In the genomic region with DNA sequence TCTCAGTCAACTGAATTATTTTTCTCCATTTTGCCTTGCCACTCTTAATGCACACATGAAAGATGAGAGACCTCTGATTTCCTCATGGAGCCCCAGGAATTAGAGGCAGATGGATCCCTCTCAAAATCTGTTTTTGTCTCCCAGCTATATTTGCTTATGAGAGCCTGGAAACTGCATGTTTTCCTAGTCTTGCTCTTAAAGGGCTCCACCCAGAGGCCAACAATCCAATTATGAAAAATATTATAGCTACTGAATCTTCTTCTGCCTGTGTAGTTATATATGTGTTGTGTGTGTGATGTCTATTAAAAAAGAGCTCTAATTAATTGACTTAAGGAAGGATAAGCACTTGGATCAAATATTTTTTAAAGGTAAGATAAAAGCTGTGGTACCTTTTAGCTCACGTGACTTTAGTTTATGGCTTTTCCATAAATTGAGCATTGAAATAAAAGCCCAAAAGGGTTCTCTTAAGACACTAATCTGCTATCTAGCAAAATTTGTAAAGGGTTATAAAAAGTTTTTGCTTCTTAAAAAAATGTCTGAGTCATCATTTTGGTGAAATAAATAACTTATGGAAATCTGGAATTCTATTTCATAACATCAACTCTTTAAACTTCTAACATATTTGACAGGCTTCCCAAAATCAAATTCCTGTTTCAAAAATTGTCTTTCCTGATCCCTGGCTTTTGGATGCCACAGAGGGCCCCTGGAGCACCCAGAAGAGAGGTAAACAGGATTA, we compare ENCODE assay signal across 1 cellular context.
A peak's percentile ranks its signal among the peaks of the same experiment; 100 is the strongest.
TF ChIP-seq lines count a peak whose summit lies in the region.

No MANE protein-coding gene starts in this region.

TF ChIP-seq in IMR-90, 13 proteins besides CTCF, POLR2A, EP300 and RAD21:
- TF ChIP-seq, protein P1, sequence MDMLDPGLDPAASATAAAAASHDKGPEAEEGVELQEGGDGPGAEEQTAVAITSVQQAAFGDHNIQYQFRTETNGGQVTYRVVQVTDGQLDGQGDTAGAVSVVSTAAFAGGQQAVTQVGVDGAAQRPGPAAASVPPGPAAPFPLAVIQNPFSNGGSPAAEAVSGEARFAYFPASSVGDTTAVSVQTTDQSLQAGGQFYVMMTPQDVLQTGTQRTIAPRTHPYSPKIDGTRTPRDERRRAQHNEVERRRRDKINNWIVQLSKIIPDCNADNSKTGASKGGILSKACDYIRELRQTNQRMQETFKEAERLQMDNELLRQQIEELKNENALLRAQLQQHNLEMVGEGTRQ (IDR thresholded peaks at IDR 0.05; ENCODE audit: low read depth, low read length), result no peak
- peak; percentile 83 for TF ChIP-seq MAFK (IDR thresholded peaks at IDR 0.05; ENCODE audit: low read depth, low read length)
